13 cellular contexts compared by ENCODE assay signal in the genomic region with DNA sequence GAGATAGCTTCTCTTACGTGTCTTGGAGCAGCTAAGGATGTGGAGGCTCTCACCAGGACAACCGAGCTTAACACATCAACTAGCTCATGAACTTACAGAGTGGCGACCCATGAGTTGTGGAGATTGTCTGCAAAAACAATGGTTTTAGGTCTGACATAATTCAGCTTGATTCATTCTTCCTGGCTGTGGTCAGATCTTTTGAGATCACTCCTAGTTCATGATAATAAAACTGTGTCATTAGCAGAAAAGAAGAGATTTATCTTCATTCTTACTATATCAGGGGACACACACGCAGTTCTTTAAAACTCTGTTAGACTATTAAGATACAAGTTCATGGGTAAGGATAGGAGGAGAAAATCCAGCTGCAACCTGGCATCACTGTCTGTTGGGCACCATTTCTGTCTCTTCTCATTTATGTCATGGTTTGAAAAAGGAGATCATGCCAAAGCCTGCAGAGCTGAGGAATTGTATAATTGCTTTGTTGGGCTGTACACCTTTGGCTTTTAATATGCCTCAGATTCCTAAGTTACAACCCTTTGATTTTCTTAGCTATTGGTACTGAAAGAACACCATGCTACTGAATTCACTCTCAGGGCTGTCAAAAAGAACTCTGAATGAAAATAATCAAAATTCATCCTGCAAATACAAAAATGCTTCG.
DNase-seq lines count a peak whose midpoint lies in the region; ATAC-seq and TF ChIP-seq lines count a peak whose summit lies in the region.
"Had no signal": no experiment of that assay in that cellular context is flagged by ENCODE, and none has a peak within 500 bp of the region (broad histone marks: within the 10 kb centered on the region; RNA-seq: fewer than 3 reads in every experiment).

No MANE protein-coding gene starts in this region.

- CTCF ChIA-PET in MCF 10A (lab: Yijun Ruan, JAX), result interaction anchor here (0.6 to 0.7 kb wide), 2 partner anchors 283 to 769 kb away, joined by 3 read pairs; no protein-coding TSS in a partner anchor

- H3K4me3 Mint-ChIP-seq in MCF 10A (ENCODE audit: unreplicated experiment), result no peak overlapping the region
- H3K4me3 Mint-ChIP-seq: activated CD4-positive, alpha-beta memory T cell treated with anti-CD3 and anti-CD28 coated beads for 36 hours; activated naive CD4-positive, alpha-beta T cell treated with anti-CD3 and anti-CD28 coated beads for 36 hours had no signal

- intact Hi-C loops in MCF 10A (cut with micrococcal nuclease) (no loop called here), left lung (cut with DNase I) (no loop called here), vagina (cut with DNase I) (no loop called here)

- no TSS peak for BruUV-seq in MCF 10A (replicated peaks; lab: Mats Ljungman, UMichigan)

- H3K36me3 ChIP-seq in left lung (no peaks in the 10 kb centered on the region), vagina (no peaks in the 10 kb centered on the region)

- in situ Hi-C loops in GM13976 (cut with MboI; ENCODE audit: low sequenced_read_pairs, unreplicated experiment), result no loop called here

- no peaks in the 10 kb centered on the region for H3K9me3 ChIP-seq in left lung
- H3K9me3 ChIP-seq in vagina, result no peaks in the 10 kb centered on the region

- no peak overlapping the region for H3K27ac ChIP-seq in left lung
- peak overlapping the region; percentile 52 for H3K27ac ChIP-seq in vagina
- H3K27ac ChIP-seq: dorsolateral prefrontal cortex had no signal

- H3K27me3 ChIP-seq in left lung (no peaks in the 10 kb centered on the region), vagina (no peaks in the 10 kb centered on the region)
- H3K27me3 ChIP-seq: dorsolateral prefrontal cortex had no signal

- no peak overlapping the region for H3K4me3 ChIP-seq in left lung
- H3K4me3 ChIP-seq in vagina, result no peak overlapping the region
- H3K4me3 ChIP-seq: dorsolateral prefrontal cortex had no signal

- peaks cover 5% of the 10 kb centered on the region for H3K9me3 Mint-ChIP-seq in MCF 10A (ENCODE audit: unreplicated experiment)
- H3K9me3 Mint-ChIP-seq: activated CD4-positive, alpha-beta memory T cell treated with anti-CD3 and anti-CD28 coated beads for 36 hours; activated naive CD4-positive, alpha-beta T cell treated with anti-CD3 and anti-CD28 coated beads for 36 hours had no signal

- H3K27me3 Mint-ChIP-seq in MCF 10A (ENCODE audit: insufficient read depth, unreplicated experiment), result no peaks in the 10 kb centered on the region
- H3K27me3 Mint-ChIP-seq: activated CD4-positive, alpha-beta memory T cell treated with anti-CD3 and anti-CD28 coated beads for 36 hours had no signal

- DNase-seq in HS-5 (ENCODE audit: low read depth), result peak; percentile 72
- peak; percentile 23 for DNase-seq in MCF 10A (ENCODE audit: unreplicated experiment)
- DNase-seq in left lung, result no peak
- DNase-seq in vagina (ENCODE audit: extremely low spot score in 2 of 2), result peak in 1 of 2 donors; percentile 60
- DNase-seq in GM13976 (ENCODE audit: low spot score), result no peak
- DNase-seq in RKO (ENCODE audit: low spot score), result no peak
- DNase-seq: activated CD4-positive, alpha-beta memory T cell treated with anti-CD3 and anti-CD28 coated beads for 36 hours; activated naive CD4-positive, alpha-beta T cell treated with anti-CD3 and anti-CD28 coated beads for 36 hours; DMS79 treated with DMSO at 0.1 percent for 48 hours; dorsolateral prefrontal cortex; NCI-H146; NK-92 treated with Interleukin-12 subunit alpha and Interleukin-12 subunit beta, amount 100 ng/mL, for 24 hours had no signal

- peaks cover 11 to 22% of the 10 kb centered on the region in 2 donors for H3K4me1 ChIP-seq in left lung
- peaks cover 42% of the 10 kb centered on the region for H3K4me1 ChIP-seq in vagina

- no peak overlapping the region for H3K27ac Mint-ChIP-seq in MCF 10A (ENCODE audit: low read depth, unreplicated experiment)
- H3K27ac Mint-ChIP-seq: activated CD4-positive, alpha-beta memory T cell treated with anti-CD3 and anti-CD28 coated beads for 36 hours; activated naive CD4-positive, alpha-beta T cell treated with anti-CD3 and anti-CD28 coated beads for 36 hours had no signal

- peaks cover 44% of the 10 kb centered on the region for H3K4me1 Mint-ChIP-seq in MCF 10A (ENCODE audit: insufficient read depth, unreplicated experiment)

- ATAC-seq in left lung (peak; percentile 52), HG03139 (IDR thresholded peaks at IDR 0.05; ENCODE audit: unreplicated experiment) (no peak)

- no peak for TF ChIP-seq POLR2A in vagina (IDR thresholded peaks at IDR 0.05)

- POLR2A ChIA-PET in MCF 10A (lab: Yijun Ruan, JAX), result interaction anchor here (0.7 to 1.8 kb wide), 10 partner anchors 11 to 101 kb away, joined by 3 to 7 read pairs (median 3); no protein-coding TSS in a partner anchor

- no peaks in the 10 kb centered on the region for H3K36me3 Mint-ChIP-seq in MCF 10A (ENCODE audit: insufficient read depth, unreplicated experiment)
- H3K36me3 Mint-ChIP-seq: activated CD4-positive, alpha-beta memory T cell treated with anti-CD3 and anti-CD28 coated beads for 36 hours had no signal

- TF ChIP-seq CTCF in MCF 10A (IDR thresholded peaks at IDR 0.05; ENCODE audit: unreplicated experiment), result no peak
- TF ChIP-seq CTCF in left lung (IDR thresholded peaks at IDR 0.05), result no peak
- TF ChIP-seq CTCF in vagina (IDR thresholded peaks at IDR 0.05), result no peak
- no peak for TF ChIP-seq CTCF in GM13976 (IDR thresholded peaks at IDR 0.05; ENCODE audit: borderline replicate concordance, control extremely low read depth, extremely low read depth, insufficient read depth, missing control alignments)

Comparison
In these comparisons a context has a peak if more than half of its experiments do, and no peak if none do; other contexts are left out.
1. DNase-seq: peak in HS-5 (single experiment) and MCF 10A (single experiment); none in left lung (0 of 2), GM13976 (single experiment) and RKO (single experiment).